In genomic region chr20:21303061-21303871, GRCh38 we compare ENCODE assay signal across 8 cellular contexts. TPM values are rescaled to one million over a fixed set of nuclear protein-coding genes. Genes with fewer than 3 reads are reported as not detected.
DNase-seq lines count a peak whose midpoint lies in the region; ATAC-seq, FAIRE-seq and TF ChIP-seq lines count a peak whose summit lies in the region.

Gene XRN2 (plus strand): TSS chr20:21303331. CDS start chr20:21303399, 68 bp downstream.

- no peaks in the 10 kb centered on the region for H3K9me3 ChIP-seq in AG04450 (ENCODE audit: control insufficient read depth, insufficient read depth, low read length)

- peak; percentile 95 for ATAC-seq in GM18907 (IDR thresholded peaks at IDR 0.05; ENCODE audit: unreplicated experiment)
- peak; percentile 89 for ATAC-seq in HG03159 (IDR thresholded peaks at IDR 0.05; ENCODE audit: unreplicated experiment)

- POLR2A ChIA-PET in AG04450 (lab: Yijun Ruan, JAX): interaction anchor here (0.6 to 1.3 kb wide), 11 partner anchors 19 to 178 kb away, joined by 3 to 6 read pairs (median 3); partner anchors contain the start of gene KIZ

- CTCF ChIA-PET in AG04450 (lab: Charles Lee): interaction anchor here (1.7 kb wide), 1 partner anchor 68 kb away, joined by 10 read pairs; no protein-coding TSS in a partner anchor

- peak within 1 kb of the TSS; percentile 94 for H3K27ac ChIP-seq in AG04450 (ENCODE audit: low read depth, low read length)

- TF ChIP-seq CTCF in AG04450 (IDR thresholded peaks at IDR 0.05; ENCODE audit: low read depth, low read length) (no peak), WI38 (IDR thresholded peaks at IDR 0.05; ENCODE audit: low read depth, low read length) (no peak), bronchial epithelial cell (IDR thresholded peaks at IDR 0.05; ENCODE audit: insufficient read depth, low read length, severe bottlenecking) (peak; percentile 7)

- peak; percentile 79 for DNase-seq in AG04450 (ENCODE audit: low read depth, low spot score)
- peak; percentile 98 for DNase-seq in NCI-H2227 (lab: John Stamatoyannopoulos, UW; ENCODE audit: unreplicated experiment)
- peak; percentile 81 for DNase-seq in bronchial epithelial cell (ENCODE audit: low read depth)
- peak; percentile 92 for DNase-seq in iPS-NIHi7 (ENCODE audit: extremely low spot score)
- DNase-seq in smooth muscle cell of the brain vasculature (ENCODE audit: low read depth, low spot score): peak; percentile 80

- no peaks in the 10 kb centered on the region for H3K27me3 ChIP-seq in AG04450 (ENCODE audit: control insufficient read depth, insufficient read depth, low read length)
- no peaks in the 10 kb centered on the region for H3K27me3 ChIP-seq in bronchial epithelial cell (ENCODE audit: control insufficient read depth, insufficient read depth, low read length)

- FAIRE-seq in bronchial epithelial cell (lab: Jason Lieb, UNC): no peak

- peak within 1 kb of the TSS; percentile 75 for H3K4me3 ChIP-seq in AG04450 (ENCODE audit: low read depth, low read length)
- peak within 1 kb of the TSS; percentile 92 for H3K4me3 ChIP-seq in WI38 (ENCODE audit: low read depth, low read length)
- H3K4me3 ChIP-seq in bronchial epithelial cell (ENCODE audit: low read depth, low read length): peak within 1 kb of the TSS; percentile 69

- H3K36me3 ChIP-seq in bronchial epithelial cell (ENCODE audit: control insufficient read depth, insufficient read depth, low read length): no peaks in the 10 kb centered on the region

RNA-seq across cellular contexts. Expression of gene XRN2, which starts in this region (rescaled TPM):
- polyA plus RNA-seq in AG04450 (2011; rRNA removed): 96.7 and 120 TPM in 2 replicates
- polyA minus RNA-seq in AG04450 (2011; rRNA and poly(A)+ RNA removed): 49.3 and 72.7 TPM in 2 replicates
- total RNA-seq in bronchial epithelial cell: 63.0 and 78.2 TPM in 2 replicates

Comparison
In these comparisons a context has a peak if more than half of its experiments do, and no peak if none do; other contexts are left out.
1. Peak in every context shown above with its lines: DNase-seq, ATAC-seq, H3K4me3 ChIP-seq and H3K27ac ChIP-seq.